8 cellular contexts compared by ENCODE assay signal in the genomic region with DNA sequence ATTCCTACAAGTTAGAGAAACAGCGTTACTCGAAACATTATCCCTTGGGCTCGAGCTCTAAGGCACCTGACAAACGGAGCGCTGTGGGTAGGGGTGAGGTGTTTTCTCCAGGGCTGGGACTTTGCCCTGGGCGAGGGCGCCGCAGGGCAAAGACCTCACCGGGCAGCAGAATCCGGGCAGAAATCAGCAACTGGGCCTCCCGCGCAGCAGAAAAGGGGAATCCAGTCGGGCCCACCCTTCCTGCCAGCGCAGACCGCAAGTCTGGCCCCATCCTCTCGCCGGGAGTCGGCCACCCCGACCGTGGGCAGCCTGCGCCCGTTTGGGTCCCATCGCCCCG. TPM values are rescaled to one million over a fixed set of nuclear protein-coding genes. Genes with fewer than 3 reads are reported as not detected.
A peak's percentile ranks its signal among the peaks of the same experiment; 100 is the strongest.
DNase-seq lines count a peak whose midpoint lies in the region; ATAC-seq and TF ChIP-seq lines count a peak whose summit lies in the region.

No MANE protein-coding gene starts in this region.

- H3K79me2 ChIP-seq in PC-9 (ENCODE audit: low read depth), result peaks cover 30% of the 10 kb centered on the region

- ATAC-seq in naive thymus-derived CD8-positive, alpha-beta T cell, result no peak

- H3K27me3 ChIP-seq in PC-9 (ENCODE audit: insufficient read depth, low read depth), result no peaks in the 10 kb centered on the region
- no peaks in the 10 kb centered on the region for H3K27me3 ChIP-seq in effector memory CD4-positive, alpha-beta T cell (replicated peaks; ENCODE audit: control insufficient read depth, insufficient read depth, low read length, poor library complexity, severe bottlenecking)

- H3K36me3 ChIP-seq in PC-9 (ENCODE audit: low read depth), result peaks cover 11% of the 10 kb centered on the region
- H3K36me3 ChIP-seq in effector memory CD4-positive, alpha-beta T cell (ENCODE audit: control insufficient read depth, insufficient read depth, low read length), result peaks cover 6% of the 10 kb centered on the region

- H3K36me3 Mint-ChIP-seq in naive thymus-derived CD8-positive, alpha-beta T cell, result peaks cover 0 to 29% (median 10%) of the 10 kb centered on the region in 3 donors

- H3K9me2 ChIP-seq in PC-9 (ENCODE audit: insufficient read depth), result no peaks in the 10 kb centered on the region

- BruUV-seq in PC-9 (replicated peaks; lab: Mats Ljungman, UMichigan), result TSS peak; percentile 85

- CTCF ChIA-PET in PC-9 (lab: Charles Lee), result interaction anchor here (0.7 kb wide), 1 partner anchor 866 kb away, joined by 14 read pairs; no protein-coding TSS in a partner anchor

- H3K4me1 ChIP-seq in PC-9 (replicated peaks; ENCODE audit: insufficient read depth), result peaks cover 17% of the 10 kb centered on the region
- peaks cover 12% of the 10 kb centered on the region for H3K4me1 ChIP-seq in effector memory CD4-positive, alpha-beta T cell (ENCODE audit: control insufficient read depth, insufficient read depth, low read length, poor library complexity, severe bottlenecking)

- H3K9me3 ChIP-seq in PC-9 (ENCODE audit: insufficient read depth, low read depth), result no peaks in the 10 kb centered on the region
- no peaks in the 10 kb centered on the region for H3K9me3 ChIP-seq in effector memory CD4-positive, alpha-beta T cell (ENCODE audit: control insufficient read depth, low read length)

- H3K4me2 ChIP-seq in PC-9, result peak overlapping the region; percentile 88

- peak overlapping the region; percentile 80 for H2AFZ ChIP-seq in PC-9

- peak; percentile 20 to 30 for DNase-seq in AML-193 (lab: John Stamatoyannopoulos, UW)
- DNase-seq in GM13977 (ENCODE audit: low spot score), result peak; percentile 15
- DNase-seq in PC-9, result no peak
- DNase-seq in effector memory CD4-positive, alpha-beta T cell, result no peak
- peak in 1 of 10 donors; percentile 8 for DNase-seq in naive thymus-derived CD8-positive, alpha-beta T cell
- no peak for DNase-seq in posterior cingulate gyrus
- DNase-seq in globus pallidus (ENCODE audit: low spot score), result no peak
- no peak for DNase-seq in NCI-H2081 treated with DMSO at 0.1 percent for 48 hours (lab: John Stamatoyannopoulos, UW)

- peaks cover 13 to 33% (median 30%) of the 10 kb centered on the region in 4 donors for H3K4me1 Mint-ChIP-seq in naive thymus-derived CD8-positive, alpha-beta T cell

- TF ChIP-seq CTCF in GM13977 (IDR thresholded peaks at IDR 0.05; ENCODE audit: extremely low read depth, insufficient read depth, missing control alignments), result no peak
- no peak for TF ChIP-seq CTCF in PC-9 (conservative IDR thresholded peaks at IDR 0.05)

- no peaks in the 10 kb centered on the region for H3K9me3 Mint-ChIP-seq in naive thymus-derived CD8-positive, alpha-beta T cell

- peaks cover 10% of the 10 kb centered on the region for H4K20me1 ChIP-seq in PC-9 (ENCODE audit: insufficient read depth)

- H3K4me3 ChIP-seq in PC-9, result peak overlapping the region; percentile 94
- peak overlapping the region; percentile 79 for H3K4me3 ChIP-seq in effector memory CD4-positive, alpha-beta T cell (ENCODE audit: insufficient read depth, low read depth, low read length, poor library complexity, severe bottlenecking)

- in situ Hi-C loops in GM13977 (cut with MboI; ENCODE audit: low pct_unique_long_range_greater_than_20kb, low sequenced_read_pairs, unreplicated experiment), result loop anchor here (25.0 kb wide), 1 partner anchor 567 kb away; no protein-coding TSS in a partner anchor

- intact Hi-C loops in PC-9 (cut with micrococcal nuclease; ENCODE audit: unreplicated experiment) (no loop called here), posterior cingulate gyrus (cut with DNase I) (no loop called here)

- H3K27me3 Mint-ChIP-seq in naive thymus-derived CD8-positive, alpha-beta T cell, result no peaks in the 10 kb centered on the region

- peak overlapping the region in 7 of 10 donors; percentile 4 to 73 (median 61) for H3K27ac Mint-ChIP-seq in naive thymus-derived CD8-positive, alpha-beta T cell

- peak overlapping the region; percentile 62 to 99 (median 83) for H3K4me3 Mint-ChIP-seq in naive thymus-derived CD8-positive, alpha-beta T cell

- no peak overlapping the region for H3K27ac ChIP-seq in PC-9
- H3K27ac ChIP-seq in effector memory CD4-positive, alpha-beta T cell (ENCODE audit: insufficient read depth, low read length, poor library complexity, severe bottlenecking), result peak overlapping the region; percentile 32

- no peaks in the 10 kb centered on the region for H3F3A ChIP-seq in PC-9 (ENCODE audit: insufficient read depth, low read depth)

- POLR2A ChIA-PET in PC-9 (lab: Charles Lee; ENCODE audit: unreplicated experiment), result interaction anchor here (0.6 to 0.9 kb wide), 2 partner anchors 173 to 1113 kb away, joined by 4 read pairs; no protein-coding TSS in a partner anchor
- POLR2A ChIA-PET in naive thymus-derived CD8-positive, alpha-beta T cell (lab: Charles Lee), result interaction anchor here (1.0 to 1.1 kb wide), 2 partner anchors 246 to 442 kb away, joined by 3 read pairs; a partner anchor contains a TSS

RNA-seq across cellular contexts. Expression of a gene that starts 0.4 kb away (rescaled TPM):
- total RNA-seq in PC-9 (2021), result 14.4 and 16.9 TPM in 2 replicates
- total RNA-seq in naive thymus-derived CD8-positive, alpha-beta T cell, result 10 to 100 TPM; 15.5 to 16.3 TPM
- 10 to 100 TPM; 11.0 to 13.0 (median 12.5) TPM for polyA plus RNA-seq in naive thymus-derived CD8-positive, alpha-beta T cell

RNA-seq across cellular contexts. Expression of a gene that starts 0.8 kb away (rescaled TPM):
- total RNA-seq in PC-9 (2021), result 28.7 and 45.3 TPM in 2 replicates
- total RNA-seq in naive thymus-derived CD8-positive, alpha-beta T cell, result 10 to 100 TPM; 18.3 to 19.5 TPM
- 1 to 10 TPM in 1 of 3 donors, under 1 TPM in 2; 0.82 to 2.2 (median 0.93) TPM for polyA plus RNA-seq in naive thymus-derived CD8-positive, alpha-beta T cell

Comparison
In these comparisons a context has a peak if more than half of its experiments do, and no peak if none do; other contexts are left out.
1. DNase-seq: peak in AML-193 (2 of 2) and GM13977 (single experiment); none in PC-9 (0 of 2), effector memory CD4-positive, alpha-beta T cell (0 of 3), posterior cingulate gyrus (0 of 10), globus pallidus (single experiment) and NCI-H2081 treated with DMSO at 0.1 percent for 48 hours (single experiment).